10 cellular contexts compared by ENCODE assay signal in genomic region chr22:46010177-46010867, GRCh38. TPM values are rescaled to one million over a fixed set of nuclear protein-coding genes. Genes with fewer than 3 reads are reported as not detected.
A peak's percentile ranks its signal among the peaks of the same experiment; 100 is the strongest.
DNase-seq lines count a peak whose midpoint lies in the region; ATAC-seq, FAIRE-seq and TF ChIP-seq lines count a peak whose summit lies in the region.
"Had no signal": no experiment of that assay in that cellular context is flagged by ENCODE, and none has a peak within 500 bp of the region (broad histone marks: within the 10 kb centered on the region; RNA-seq: fewer than 3 reads in every experiment).

No MANE protein-coding gene starts in this region.

- H3K27ac ChIP-seq in tibial nerve: peak overlapping the region in 3 of 4 donors; percentile 93 to 97 (median 95)
- no peak overlapping the region for H3K27ac ChIP-seq in naive thymus-derived CD4-positive, alpha-beta T cell (ENCODE audit: low read depth, low read length)

- H3K36me3 Mint-ChIP-seq in naive thymus-derived CD4-positive, alpha-beta T cell: peaks cover 0 to 2% (median 0%) of the 10 kb centered on the region in 5 donors

- H3K36me3 ChIP-seq in bronchial epithelial cell (ENCODE audit: control insufficient read depth, insufficient read depth, low read length) (no peaks in the 10 kb centered on the region), tibial nerve (no peaks in the 10 kb centered on the region)
- H3K36me3 ChIP-seq in naive thymus-derived CD4-positive, alpha-beta T cell (ENCODE audit: control insufficient read depth in 2 of 3, insufficient read depth in 3 of 3, low read length in 3 of 3): no peaks in the 10 kb centered on the region

- no peak overlapping the region for H3K4me3 Mint-ChIP-seq in naive thymus-derived CD4-positive, alpha-beta T cell
- no peak overlapping the region for H3K4me3 Mint-ChIP-seq in stimulated activated naive CD8-positive, alpha-beta T cell treated with anti-CD3 and anti-CD28 coated beads, Interleukin-15, amount 100 ng/mL, for 72 hours

- H3K27me3 Mint-ChIP-seq in naive thymus-derived CD4-positive, alpha-beta T cell: peaks cover 0 to 1% (median 0%) of the 10 kb centered on the region in 5 donors
- H3K27me3 Mint-ChIP-seq in stimulated activated naive CD8-positive, alpha-beta T cell treated with anti-CD3 and anti-CD28 coated beads, Interleukin-15, amount 100 ng/mL, for 72 hours: no peaks in the 10 kb centered on the region

- CTCF ChIA-PET in naive thymus-derived CD4-positive, alpha-beta T cell (lab: Charles Lee): interaction anchor here (1.9 to 5.8 kb wide), 2 partner anchors 27 to 107 kb away, joined by 4 to 39 read pairs; no protein-coding TSS in a partner anchor

- peak; percentile 29 for DNase-seq in NAMALWA (ENCODE audit: low spot score)
- peak; percentile 71 for DNase-seq in bronchial epithelial cell (ENCODE audit: low read depth)
- DNase-seq in kidney tubule cell (ENCODE audit: low spot score): peak; percentile 96
- no peak for DNase-seq in tibial nerve (ENCODE audit: low spot score in 2 of 2)
- no peak for DNase-seq in naive thymus-derived CD4-positive, alpha-beta T cell
- no peak for DNase-seq in stimulated activated naive CD8-positive, alpha-beta T cell treated with anti-CD3 and anti-CD28 coated beads, Interleukin-15, amount 100 ng/mL, for 72 hours

- H3K27ac Mint-ChIP-seq in naive thymus-derived CD4-positive, alpha-beta T cell: no peak overlapping the region
- H3K27ac Mint-ChIP-seq in stimulated activated naive CD8-positive, alpha-beta T cell treated with anti-CD3 and anti-CD28 coated beads, Interleukin-15, amount 100 ng/mL, for 72 hours: no peak overlapping the region

- ATAC-seq in naive thymus-derived CD4-positive, alpha-beta T cell: no peak
- ATAC-seq in GM21529 (IDR thresholded peaks at IDR 0.05; ENCODE audit: unreplicated experiment): no peak
- no peak for ATAC-seq in stimulated activated naive CD8-positive, alpha-beta T cell treated with anti-CD3 and anti-CD28 coated beads, Interleukin-15, amount 100 ng/mL, for 72 hours
- ATAC-seq: esophagus mucosa had no signal

- no peak overlapping the region for H3K4me3 ChIP-seq in bronchial epithelial cell (ENCODE audit: low read depth, low read length)
- H3K4me3 ChIP-seq in tibial nerve: no peak overlapping the region
- H3K4me3 ChIP-seq in naive thymus-derived CD4-positive, alpha-beta T cell (ENCODE audit: low read length): no peak overlapping the region

- H3K9me3 ChIP-seq in tibial nerve: peaks cover 0 to 8% (median 0%) of the 10 kb centered on the region in 4 donors
- H3K9me3 ChIP-seq in naive thymus-derived CD4-positive, alpha-beta T cell (ENCODE audit: control insufficient read depth in 2 of 3, low read length in 3 of 3): peaks cover 0 to 14% (median 0%) of the 10 kb centered on the region in 3 experiments

- H3K9me3 Mint-ChIP-seq in naive thymus-derived CD4-positive, alpha-beta T cell: peaks cover 0 to 12% (median 4%) of the 10 kb centered on the region in 11 donors
- H3K9me3 Mint-ChIP-seq in stimulated activated naive CD8-positive, alpha-beta T cell treated with anti-CD3 and anti-CD28 coated beads, Interleukin-15, amount 100 ng/mL, for 72 hours: no peaks in the 10 kb centered on the region

- TF ChIP-seq CTCF in bronchial epithelial cell (IDR thresholded peaks at IDR 0.05; ENCODE audit: insufficient read depth, low read length, severe bottlenecking) (no peak), tibial nerve (IDR thresholded peaks at IDR 0.05) (no peak)

- WGBS in tibial nerve, 2 donors: 79 to 83% methylated on average over 7 to 8 of the region's 8 CpGs

- no peak for TF ChIP-seq POLR2A in tibial nerve (IDR thresholded peaks at IDR 0.05)

- POLR2A ChIA-PET in naive thymus-derived CD4-positive, alpha-beta T cell (lab: Charles Lee): interaction anchor here (1.0 kb wide), 1 partner anchor 26 kb away, joined by 4 read pairs; no protein-coding TSS in a partner anchor

- H3K27me3 ChIP-seq in bronchial epithelial cell (ENCODE audit: control insufficient read depth, insufficient read depth, low read length) (no peaks in the 10 kb centered on the region), tibial nerve (no peaks in the 10 kb centered on the region)
- H3K27me3 ChIP-seq in naive thymus-derived CD4-positive, alpha-beta T cell (ENCODE audit: control insufficient read depth in 2 of 2, insufficient read depth in 2 of 2, low read length in 2 of 2): peaks cover 0 to 3% of the 10 kb centered on the region in 2 donors

- FAIRE-seq in bronchial epithelial cell (lab: Jason Lieb, UNC): peak; percentile 7

- TF ChIP-seq EP300 in tibial nerve (IDR thresholded peaks at IDR 0.05): no peak

- H3K4me1 ChIP-seq in tibial nerve: peaks cover 0 to 82% (median 50%) of the 10 kb centered on the region in 4 donors
- peaks cover 7 to 10% of the 10 kb centered on the region in 2 donors for H3K4me1 ChIP-seq in naive thymus-derived CD4-positive, alpha-beta T cell (ENCODE audit: control insufficient read depth in 2 of 2, insufficient read depth in 2 of 2, low read length in 2 of 2)

- H3K4me1 Mint-ChIP-seq in naive thymus-derived CD4-positive, alpha-beta T cell: peaks cover 0 to 17% (median 4%) of the 10 kb centered on the region in 7 donors
- peaks cover 43% of the 10 kb centered on the region for H3K4me1 Mint-ChIP-seq in stimulated activated naive CD8-positive, alpha-beta T cell treated with anti-CD3 and anti-CD28 coated beads, Interleukin-15, amount 100 ng/mL, for 72 hours

- intact Hi-C loops in naive thymus-derived CD4-positive, alpha-beta T cell (cut with micrococcal nuclease): loop anchor here (5.0 kb wide), 3 partner anchors 42 to 302 kb away; partner anchors contain the start of gene CDPF1 (in 1 of the 2)

RNA-seq across cellular contexts. Expression of gene WNT7B, which starts 33.4 kb away (rescaled TPM):
- total RNA-seq in bronchial epithelial cell (18.2 and 23.9 TPM in 2 replicates), tibial nerve (not detected)
- total RNA-seq in naive thymus-derived CD4-positive, alpha-beta T cell: not detected
- polyA plus RNA-seq in naive thymus-derived CD4-positive, alpha-beta T cell: not detected
- total RNA-seq: activated CD8-positive, alpha-beta memory T cell treated with anti-CD3 and anti-CD28 coated beads for 36 hours; T-helper 1 cell treated with Interleukin-12 subunit alpha and Interleukin-12 subunit beta and Interleukin-4 antibody, amounts not matched to agents 30 ng/mL and 1 ng/mL, for 36 hours had no signal

Comparison
In these comparisons a context has a peak if more than half of its experiments do, and no peak if none do; other contexts are left out.
1. DNase-seq: peak in NAMALWA (single experiment), bronchial epithelial cell (single experiment) and kidney tubule cell (single experiment); none in tibial nerve (0 of 2), naive thymus-derived CD4-positive, alpha-beta T cell (0 of 9) and stimulated activated naive CD8-positive, alpha-beta T cell treated with anti-CD3 and anti-CD28 coated beads, Interleukin-15, amount 100 ng/mL, for 72 hours (0 of 2).
2. RNA of gene WNT7B, which starts 33.4 kb away (total RNA-seq): 18.2 to 23.9 TPM in bronchial epithelial cell; not detected in tibial nerve and not detected in naive thymus-derived CD4-positive, alpha-beta T cell; every median in the first group is over 10 times any median in the second.